21 cellular contexts compared by ENCODE assay signal in genomic region chr18:58272779-58273500, GRCh38.
DNase-seq lines count a peak whose midpoint lies in the region; ATAC-seq, FAIRE-seq and TF ChIP-seq lines count a peak whose summit lies in the region.
"Had no signal": no experiment of that assay in that cellular context is flagged by ENCODE, and none has a peak within 500 bp of the region (broad histone marks: within the 10 kb centered on the region; RNA-seq: fewer than 3 reads in every experiment).

No MANE protein-coding gene starts in this region.

- H4K20me1 ChIP-seq in endothelial cell of umbilical vein (replicated peaks; ENCODE audit: control insufficient read depth, extremely low read depth, insufficient read depth, low read length): no peaks in the 10 kb centered on the region

- no peaks in the 10 kb centered on the region for H3K9me3 Mint-ChIP-seq in MCF 10A (ENCODE audit: unreplicated experiment)
- no peaks in the 10 kb centered on the region for H3K9me3 Mint-ChIP-seq in stimulated activated memory B cell treated with anti-CD40 and anti-IgM and Interleukin-4, amounts not matched to agents 10 μg/mL and 1 μg/mL and 100 μg/mL, for 72 hours
- H3K9me3 Mint-ChIP-seq: CD8-positive, alpha-beta T cell; central memory CD8-positive, alpha-beta T cell; T-helper 1 cell treated with Interleukin-12 subunit alpha and Interleukin-12 subunit beta and Interleukin-4 antibody, amounts not matched to agents 30 μg/mL and 1 μg/mL, for 36 hours had no signal

- H3K27me3 Mint-ChIP-seq in MCF 10A (ENCODE audit: insufficient read depth, unreplicated experiment): no peaks in the 10 kb centered on the region
- no peaks in the 10 kb centered on the region for H3K27me3 Mint-ChIP-seq in stimulated activated memory B cell treated with anti-CD40 and anti-IgM and Interleukin-4, amounts not matched to agents 10 μg/mL and 1 μg/mL and 100 μg/mL, for 72 hours

- no peaks in the 10 kb centered on the region for H3K36me3 ChIP-seq in breast epithelium
- H3K36me3 ChIP-seq in endothelial cell of umbilical vein (ENCODE audit: control insufficient read depth in 2 of 2, extremely low read depth in 1 of 2, insufficient read depth in 2 of 2, low read length in 2 of 2): no peaks in the 10 kb centered on the region
- H3K36me3 ChIP-seq in upper lobe of left lung: no peaks in the 10 kb centered on the region
- peaks cover 0 to 4% (median 0%) of the 10 kb centered on the region in 3 donors for H3K36me3 ChIP-seq in Peyer's patch
- H3K36me3 ChIP-seq: transverse colon had no signal

- POLR2A ChIA-PET in MCF 10A (lab: Yijun Ruan, JAX) (interaction anchor here (0.8 to 8.7 kb wide), 5 partner anchors 8 to 45 kb away, joined by 3 to 71 read pairs (median 3); no protein-coding TSS in a partner anchor), endothelial cell of umbilical vein (lab: Charles Lee) (no interaction called here)

- H3K4me3 ChIP-seq in breast epithelium: no peak overlapping the region
- no peak overlapping the region for H3K4me3 ChIP-seq in Jurkat, Clone E6-1 (ENCODE audit: low read length)
- H3K4me3 ChIP-seq in endothelial cell of umbilical vein (replicated peaks in 1 of 3; ENCODE audit: insufficient read depth in 1 of 3, low read depth in 1 of 3, low read length in 3 of 3): no peak overlapping the region
- no peak overlapping the region for H3K4me3 ChIP-seq in upper lobe of left lung
- H3K4me3 ChIP-seq in Peyer's patch: no peak overlapping the region
- H3K4me3 ChIP-seq: transverse colon had no signal

- H3K27me3 ChIP-seq in breast epithelium (no peaks in the 10 kb centered on the region), endothelial cell of umbilical vein (ENCODE audit: control insufficient read depth in 2 of 2, insufficient read depth in 2 of 2, low read length in 2 of 2) (no peaks in the 10 kb centered on the region), upper lobe of left lung (no peaks in the 10 kb centered on the region), Peyer's patch (no peaks in the 10 kb centered on the region)
- H3K27me3 ChIP-seq: transverse colon had no signal

- dilution Hi-C loops in endothelial cell of umbilical vein (cut with MboI; ENCODE audit: extremely low pct_ligation_motif_present, low sequenced_read_pairs): no loop called here

- H3K27ac ChIP-seq in breast epithelium: no peak overlapping the region
- H3K27ac ChIP-seq in endothelial cell of umbilical vein (ENCODE audit: insufficient read depth, low read depth, low read length): no peak overlapping the region
- peak overlapping the region in 2 of 4 donors; percentile 24 to 37 for H3K27ac ChIP-seq in upper lobe of left lung
- H3K27ac ChIP-seq in Peyer's patch: no peak overlapping the region
- H3K27ac ChIP-seq: KMS-11, transverse colon had no signal

- peaks cover 15% of the 10 kb centered on the region for H3K36me3 Mint-ChIP-seq in MCF 10A (ENCODE audit: insufficient read depth, unreplicated experiment)
- H3K36me3 Mint-ChIP-seq in stimulated activated memory B cell treated with anti-CD40 and anti-IgM and Interleukin-4, amounts not matched to agents 10 μg/mL and 1 μg/mL and 100 μg/mL, for 72 hours: peaks cover 7% of the 10 kb centered on the region
- H3K36me3 Mint-ChIP-seq: CD8-positive, alpha-beta T cell had no signal

- FAIRE-seq in endothelial cell of umbilical vein (lab: Jason Lieb, UNC): no peak

- DNase-seq in MCF 10A (ENCODE audit: unreplicated experiment) (no peak), breast epithelium (ENCODE audit: low spot score in 2 of 2) (no peak), endothelial cell of umbilical vein (ENCODE audit: low read depth, low spot score) (peak; percentile 19), upper lobe of left lung (no peak), Peyer's patch (no peak), NCI-H128 (lab: John Stamatoyannopoulos, UW; ENCODE audit: unreplicated experiment) (no peak)
- DNase-seq in Jurkat, Clone E6-1 (ENCODE audit: low read depth, low spot score): peak; percentile 1
- DNase-seq: amniotic stem cell; effector CD8-positive, alpha-beta T cell; hippocampal formation; NCI-H1092 treated with DMSO at 0.1 percent for 48 hours; NCI-H2081 treated with DMSO at 0.1 percent for 48 hours; NCI-H524 treated with DMSO at 0.1 percent for 48 hours; SHP77; transverse colon had no signal

- no peak for TF ChIP-seq EP300 in upper lobe of left lung (IDR thresholded peaks at IDR 0.05)

- CTCF ChIA-PET in MCF 10A (lab: Yijun Ruan, JAX) (interaction anchor here (0.6 to 1.1 kb wide), 6 partner anchors 13 to 139 kb away, joined by 3 to 6 read pairs (median 3); no protein-coding TSS in a partner anchor), endothelial cell of umbilical vein (lab: Charles Lee) (interaction anchor here (0.6 to 1.3 kb wide), 3 partner anchors 13 to 221 kb away, joined by 3 read pairs; no protein-coding TSS in a partner anchor)

- H3K4me2 ChIP-seq in endothelial cell of umbilical vein (ENCODE audit: insufficient read depth, low read length): no peak overlapping the region

- no TSS peak for BruUV-seq in MCF 10A (replicated peaks; lab: Mats Ljungman, UMichigan)
- BruUV-seq in endothelial cell of umbilical vein (replicated peaks; lab: Mats Ljungman, UMichigan): no TSS peak

- no peak for TF ChIP-seq CTCF in MCF 10A (IDR thresholded peaks at IDR 0.05; ENCODE audit: unreplicated experiment)
- TF ChIP-seq CTCF in breast epithelium (IDR thresholded peaks at IDR 0.05): no peak
- no peak for TF ChIP-seq CTCF in endothelial cell of umbilical vein (IDR thresholded peaks at IDR 0.05; ENCODE audit: extremely low read depth in 1 of 2, insufficient read depth in 1 of 2, low read depth in 1 of 2, low read length in 2 of 2)
- TF ChIP-seq CTCF in upper lobe of left lung (IDR thresholded peaks at IDR 0.05): no peak
- no peak for TF ChIP-seq CTCF in Peyer's patch (IDR thresholded peaks at IDR 0.05)

- H3K9me3 ChIP-seq in breast epithelium (no peaks in the 10 kb centered on the region), endothelial cell of umbilical vein (replicated peaks; ENCODE audit: control insufficient read depth, insufficient read depth, low read length) (no peaks in the 10 kb centered on the region), upper lobe of left lung (no peaks in the 10 kb centered on the region), Peyer's patch (no peaks in the 10 kb centered on the region)
- H3K9me3 ChIP-seq: transverse colon had no signal

- no peak overlapping the region for H3K4me3 Mint-ChIP-seq in MCF 10A (ENCODE audit: unreplicated experiment)
- no peak overlapping the region for H3K4me3 Mint-ChIP-seq in stimulated activated memory B cell treated with anti-CD40 and anti-IgM and Interleukin-4, amounts not matched to agents 10 μg/mL and 1 μg/mL and 100 μg/mL, for 72 hours
- H3K4me3 Mint-ChIP-seq: CD8-positive, alpha-beta T cell; central memory CD8-positive, alpha-beta T cell; T-helper 1 cell treated with Interleukin-12 subunit alpha and Interleukin-12 subunit beta and Interleukin-4 antibody, amounts not matched to agents 30 μg/mL and 1 μg/mL, for 36 hours had no signal

- intact Hi-C loops in MCF 10A (cut with micrococcal nuclease) (no loop called here), breast epithelium (cut with DNase I; ENCODE audit: low total_unique reads) (no loop called here), endothelial cell of umbilical vein (cut with micrococcal nuclease) (no loop called here)

- H3K9me1 ChIP-seq in endothelial cell of umbilical vein (replicated peaks; ENCODE audit: control insufficient read depth, extremely low read depth, insufficient read depth, low read length): no peaks in the 10 kb centered on the region

- H3K4me1 ChIP-seq in breast epithelium: peaks cover 0 to 20% of the 10 kb centered on the region in 2 donors
- peaks cover 23% of the 10 kb centered on the region for H3K4me1 ChIP-seq in endothelial cell of umbilical vein (ENCODE audit: control insufficient read depth, extremely low read depth, insufficient read depth, low read length)
- peaks cover 2 to 38% (median 34%) of the 10 kb centered on the region in 4 donors for H3K4me1 ChIP-seq in upper lobe of left lung
- H3K4me1 ChIP-seq in Peyer's patch: peaks cover 0 to 7% (median 0%) of the 10 kb centered on the region in 4 donors

- WGBS in upper lobe of left lung, 2 donors: 79 to 84% methylated on average over 8 of the region's 8 CpGs

- ATAC-seq in stimulated activated memory B cell treated with anti-CD40 and anti-IgM and Interleukin-4, amounts not matched to agents 10 μg/mL and 1 μg/mL and 100 μg/mL, for 72 hours: no peak
- no peak for ATAC-seq in upper lobe of left lung (ENCODE audit: low FRiP score in 2 of 2)
- ATAC-seq: CD8-positive, alpha-beta T cell; HCT116 had no signal

- H2AFZ ChIP-seq in endothelial cell of umbilical vein (ENCODE audit: low read depth, low read length): no peak overlapping the region

- no peaks in the 10 kb centered on the region for H3K79me2 ChIP-seq in endothelial cell of umbilical vein (ENCODE audit: control insufficient read depth, insufficient read depth, low read length)

- TF ChIP-seq POLR2A in breast epithelium (IDR thresholded peaks at IDR 0.05) (no peak), endothelial cell of umbilical vein (IDR thresholded peaks at IDR 0.05; ENCODE audit: low read depth, low read length) (no peak), upper lobe of left lung (IDR thresholded peaks at IDR 0.05) (no peak), Peyer's patch (IDR thresholded peaks at IDR 0.05) (no peak)

- peaks cover 38% of the 10 kb centered on the region for H3K4me1 Mint-ChIP-seq in MCF 10A (ENCODE audit: insufficient read depth, unreplicated experiment)
- H3K4me1 Mint-ChIP-seq in stimulated activated memory B cell treated with anti-CD40 and anti-IgM and Interleukin-4, amounts not matched to agents 10 μg/mL and 1 μg/mL and 100 μg/mL, for 72 hours: peaks cover 23% of the 10 kb centered on the region
- H3K4me1 Mint-ChIP-seq: central memory CD8-positive, alpha-beta T cell had no signal

- no peak overlapping the region for H3K9ac ChIP-seq in endothelial cell of umbilical vein (replicated peaks; ENCODE audit: extremely low read depth, insufficient read depth, low read length)
- H3K9ac ChIP-seq: KMS-11 had no signal

- peak overlapping the region; percentile 36 for H3K27ac Mint-ChIP-seq in MCF 10A (ENCODE audit: low read depth, unreplicated experiment)
- peak overlapping the region; percentile 2 for H3K27ac Mint-ChIP-seq in stimulated activated memory B cell treated with anti-CD40 and anti-IgM and Interleukin-4, amounts not matched to agents 10 μg/mL and 1 μg/mL and 100 μg/mL, for 72 hours
- H3K27ac Mint-ChIP-seq: CD8-positive, alpha-beta T cell; T-helper 1 cell treated with Interleukin-12 subunit alpha and Interleukin-12 subunit beta and Interleukin-4 antibody, amounts not matched to agents 30 μg/mL and 1 μg/mL, for 36 hours had no signal

TF ChIP-seq in endothelial cell of umbilical vein, 7 proteins besides CTCF, POLR2A, EP300 and RAD21 (continues in another document):
- TF ChIP-seq JUN (IDR thresholded peaks at IDR 0.05; ENCODE audit: borderline replicate concordance, insufficient read depth, insufficient read length, low read depth): no peak
- TF ChIP-seq FOS (IDR thresholded peaks at IDR 0.05; ENCODE audit: borderline replicate concordance, insufficient read depth, low read length): no peak
- no peak for TF ChIP-seq EZH2 (IDR thresholded peaks at IDR 0.05; ENCODE audit: borderline replicate concordance, low read depth, low read length, severe bottlenecking)
- TF ChIP-seq POLR2AphosphoS5 (IDR thresholded peaks at IDR 0.05; ENCODE audit: insufficient read depth, low read depth, low read length): no peak
- TF ChIP-seq GATA2 (IDR thresholded peaks at IDR 0.05; ENCODE audit: insufficient read depth, insufficient read length, low read depth, low read length): no peak

Comparison
In these comparisons a context has a peak if more than half of its experiments do, and no peak if none do; other contexts are left out.
1. DNase-seq: peak in Jurkat, Clone E6-1 (single experiment) and endothelial cell of umbilical vein (single experiment); none in MCF 10A (single experiment), breast epithelium (0 of 2), upper lobe of left lung (0 of 2), Peyer's patch (0 of 3) and NCI-H128 (single experiment).